Comparison of ENCODE assay signal across 8 cellular contexts in genomic region chr3:126083913-126084514, GRCh38. TPM values are rescaled to one million over a fixed set of nuclear protein-coding genes. Genes with fewer than 3 reads are reported as not detected.
A peak's percentile ranks its signal among the peaks of the same experiment; 100 is the strongest.
DNase-seq lines count a peak whose midpoint lies in the region; ATAC-seq and TF ChIP-seq lines count a peak whose summit lies in the region.

SLC41A3 (minus strand) TSS chr3:126084124; CDS start chr3:126068219, 15,905 bp downstream.

- H3K4me1 ChIP-seq in Karpas-422 (ENCODE audit: low read length), result peaks cover 14% of the 10 kb centered on the region

- H3K36me3 ChIP-seq in Karpas-422 (ENCODE audit: insufficient read depth, low read length), result no peaks in the 10 kb centered on the region

- H3K36me3 Mint-ChIP-seq in natural killer cell, result no peaks in the 10 kb centered on the region

- peak within 1 kb of the TSS; percentile 80 for H3K9ac ChIP-seq in Karpas-422 (ENCODE audit: low read length)

- peak within 1 kb of the TSS; percentile 82 for H3K4me2 ChIP-seq in Karpas-422 (ENCODE audit: low read depth, low read length, poor library complexity, severe bottlenecking)

- H3K9me3 Mint-ChIP-seq in natural killer cell, result no peaks in the 10 kb centered on the region

- DNase-seq in Daoy (ENCODE audit: low read depth) (peak; percentile 90), Karpas-422 (peak; percentile 92), RPMI7951 (ENCODE audit: low read depth) (peak; percentile 81), fibroblast of mammary gland (ENCODE audit: low read depth) (peak; percentile 62), natural killer cell (peak; percentile 78)
- DNase-seq in activated T-helper 1 cell treated with anti-CD3 and anti-CD28 coated beads, Interleukin-2, amount 50 U/mL, for 16 hours (ENCODE audit: low read depth in 1 of 2, low spot score in 1 of 2), result peak; percentile 61 to 77
- DNase-seq in stimulated activated naive CD4-positive, alpha-beta T cell (lab: John Stamatoyannopoulos, UW), result peak; percentile 61 to 85 (median 81)

- H3K4me3 ChIP-seq in Karpas-422 (ENCODE audit: low read length) (peak within 1 kb of the TSS; percentile 84), fibroblast of mammary gland (ENCODE audit: control insufficient read depth, low read depth, low read length) (peak within 1 kb of the TSS; percentile 54)

- peak within 1 kb of the TSS; percentile 75 for H2AFZ ChIP-seq in Karpas-422 (ENCODE audit: low read length)

- no peaks in the 10 kb centered on the region for H3K79me2 ChIP-seq in Karpas-422 (ENCODE audit: low read length)

- H3K27me3 ChIP-seq in Karpas-422 (ENCODE audit: low read length), result no peaks in the 10 kb centered on the region

- H3K27me3 Mint-ChIP-seq in natural killer cell (ENCODE audit: low read depth in 2 of 2), result no peaks in the 10 kb centered on the region

- ATAC-seq in GM21786 (IDR thresholded peaks at IDR 0.05; ENCODE audit: unreplicated experiment) (peak; percentile 94), natural killer cell (peak; percentile 91 to 96 (median 93))

- H3K9me3 ChIP-seq in Karpas-422 (ENCODE audit: low read length), result peaks cover 8% of the 10 kb centered on the region

- H4K20me1 ChIP-seq in Karpas-422 (ENCODE audit: insufficient read depth, low read depth, low read length), result no peaks in the 10 kb centered on the region

- intact Hi-C loops in natural killer cell (cut with micrococcal nuclease), result loop anchor here (2.0 kb wide), 1 partner anchor 167 kb away; no protein-coding TSS in a partner anchor

- H3K4me3 Mint-ChIP-seq in natural killer cell, result peak within 1 kb of the TSS; percentile 91

- no peak for TF ChIP-seq CTCF in fibroblast of mammary gland (conservative IDR thresholded peaks at IDR 0.05; ENCODE audit: control insufficient read depth, insufficient read depth, low read depth, low read length)
- TF ChIP-seq CTCF in natural killer cell (IDR thresholded peaks at IDR 0.05), result peak; percentile 48

- no peak within 1 kb of the TSS for H3K27ac ChIP-seq in Karpas-422 (ENCODE audit: low read length)

- peak within 1 kb of the TSS; percentile 80 to 84 for H3K27ac Mint-ChIP-seq in natural killer cell

- H3K9me2 ChIP-seq in Karpas-422 (replicated peaks; ENCODE audit: insufficient read depth, low read length), result no peaks in the 10 kb centered on the region

- peaks cover 22 to 31% of the 10 kb centered on the region in 2 donors for H3K4me1 Mint-ChIP-seq in natural killer cell

RNA-seq across cellular contexts. Expression of gene SLC41A3, which starts in this region (rescaled TPM):
- 20.7 and 30.6 TPM in 2 replicates for total RNA-seq in Daoy (2014; rRNA removed; shearing (Covaris generic))
- 26.9 and 45.0 TPM in 2 replicates for total RNA-seq in Karpas-422 (2014; rRNA removed; shearing (Covaris generic); ENCODE audit: low replicate concordance)
- total RNA-seq in RPMI7951 (2014; rRNA removed; shearing (Covaris generic)), result 32.7 and 33.6 TPM in 2 replicates
- 10 to 100 TPM; 24.2 to 29.6 (median 27.1) TPM for total RNA-seq in natural killer cell
